Comparison of ENCODE assay signal across 8 cellular contexts in the genomic region with DNA sequence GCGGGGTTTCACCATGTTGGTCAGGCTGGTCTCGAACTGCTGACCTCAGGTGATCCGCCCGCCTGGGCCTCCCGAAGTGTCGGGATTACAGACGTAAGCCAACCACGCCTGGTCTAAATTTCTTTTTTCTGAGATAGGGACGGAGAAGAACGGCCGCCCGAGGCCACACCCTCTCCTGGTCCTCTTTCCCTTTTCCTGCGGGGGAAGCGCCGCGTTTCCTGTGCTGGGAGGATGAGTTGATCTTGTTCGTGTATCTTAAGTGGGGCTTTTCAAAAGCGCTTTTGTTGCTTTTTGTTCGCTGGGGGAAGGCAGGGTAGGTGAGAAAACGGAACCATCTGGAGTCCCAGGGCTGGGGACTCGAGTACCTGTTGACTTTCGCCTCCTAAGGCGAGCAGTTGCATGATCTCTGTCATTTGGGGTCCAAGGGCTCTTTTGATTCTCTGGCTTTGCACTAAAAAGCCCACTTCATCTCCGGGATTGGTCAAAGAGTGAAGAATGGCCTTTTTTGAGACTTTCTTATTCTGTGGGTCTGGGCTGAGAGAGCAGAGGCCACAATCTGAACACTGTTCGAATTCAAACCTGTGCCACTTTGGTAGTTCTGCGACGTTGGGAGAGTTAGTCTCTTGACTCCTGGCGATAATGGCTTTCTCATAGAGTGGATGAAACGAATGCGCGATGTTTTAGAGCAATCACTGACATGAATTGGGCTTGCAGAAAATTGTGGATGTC. TPM values are rescaled to one million over a fixed set of nuclear protein-coding genes. Genes with fewer than 3 reads are reported as not detected.
DNase-seq lines count a peak whose midpoint lies in the region; ATAC-seq and TF ChIP-seq lines count a peak whose summit lies in the region.

No MANE protein-coding gene starts in this region.

- H3K9me2 ChIP-seq in GM23248 (ENCODE audit: insufficient read depth) = no peaks in the 10 kb centered on the region

- in situ Hi-C loops in GM23248 (cut with MboI) = no loop called here

- POLR2A ChIA-PET in MCF 10A (lab: Yijun Ruan, JAX) = interaction anchor here (0.6 to 2.8 kb wide), 33 partner anchors 9 to 696 kb away, joined by 3 to 53 read pairs (median 6); a partner anchor contains a TSS

- ATAC-seq in left lobe of liver = no peak
- ATAC-seq in GM21423 (IDR thresholded peaks at IDR 0.05; ENCODE audit: unreplicated experiment) = no peak
- ATAC-seq in GM18861 (IDR thresholded peaks at IDR 0.05; ENCODE audit: unreplicated experiment) = no peak

- intact Hi-C loops in MCF 10A (cut with micrococcal nuclease) = loop anchor here (2.0 to 10.0 kb wide), 4 partner anchors 64 to 514 kb away; a partner anchor contains a TSS

- H3K9ac ChIP-seq in GM23248 = peak overlapping the region; percentile 99

- H3K27ac Mint-ChIP-seq in MCF 10A (ENCODE audit: low read depth, unreplicated experiment) = peak overlapping the region; percentile 99
- H3K27ac Mint-ChIP-seq in stimulated activated naive CD8-positive, alpha-beta T cell treated with anti-CD3 and anti-CD28 coated beads, Interleukin-15, Interleukin-2, amounts not matched to agents 100 ng/mL and 50 ng/mL, for 24 hours = peak overlapping the region; percentile 99

- peak overlapping the region; percentile 95 for H3K4me3 Mint-ChIP-seq in MCF 10A (ENCODE audit: unreplicated experiment)
- H3K4me3 Mint-ChIP-seq in stimulated activated naive CD8-positive, alpha-beta T cell treated with anti-CD3 and anti-CD28 coated beads, Interleukin-15, Interleukin-2, amounts not matched to agents 100 ng/mL and 50 ng/mL, for 24 hours = peak overlapping the region; percentile 91

- no peaks in the 10 kb centered on the region for H3K9me3 Mint-ChIP-seq in MCF 10A (ENCODE audit: unreplicated experiment)
- no peaks in the 10 kb centered on the region for H3K9me3 Mint-ChIP-seq in stimulated activated naive CD8-positive, alpha-beta T cell treated with anti-CD3 and anti-CD28 coated beads, Interleukin-15, Interleukin-2, amounts not matched to agents 100 ng/mL and 50 ng/mL, for 24 hours

- no peak for TF ChIP-seq POLR2A in Peyer's patch (IDR thresholded peaks at IDR 0.05)

- no peak overlapping the region for H2AFZ ChIP-seq in GM23248

- H3K4me1 ChIP-seq in GM23248 (ENCODE audit: insufficient read depth) (peaks cover 24% of the 10 kb centered on the region), Peyer's patch (peaks cover 0 to 39% (median 16%) of the 10 kb centered on the region in 4 donors)

- WGBS in GM23248 (ENCODE audit: low coverage in 1 of 2, low lambda C conversion rate in 2 of 2, missing lambda C conversion rate in 2 of 2), 2 experiments = 2 to 4% methylated on average over 31 of the region's 31 CpGs

- BruUV-seq in MCF 10A (replicated peaks; lab: Mats Ljungman, UMichigan) = no TSS peak

- H3K4me3 ChIP-seq in GM23248 (peak overlapping the region; percentile 89), Peyer's patch (peak overlapping the region; percentile 56 to 92 (median 74))

- no peaks in the 10 kb centered on the region for H3K9me3 ChIP-seq in GM23248 (ENCODE audit: low read depth)
- no peaks in the 10 kb centered on the region for H3K9me3 ChIP-seq in Peyer's patch

- CTCF ChIA-PET in MCF 10A (lab: Yijun Ruan, JAX) = interaction anchor here (1.0 kb wide), 1 partner anchor 13 kb away, joined by 6 read pairs; no protein-coding TSS in a partner anchor

- peaks cover 73% of the 10 kb centered on the region for H3K79me2 ChIP-seq in GM23248 (ENCODE audit: insufficient read depth)

- no peaks in the 10 kb centered on the region for H3K27me3 Mint-ChIP-seq in MCF 10A (ENCODE audit: insufficient read depth, unreplicated experiment)
- H3K27me3 Mint-ChIP-seq in stimulated activated naive CD8-positive, alpha-beta T cell treated with anti-CD3 and anti-CD28 coated beads, Interleukin-15, Interleukin-2, amounts not matched to agents 100 ng/mL and 50 ng/mL, for 24 hours = no peaks in the 10 kb centered on the region

- peaks cover 63% of the 10 kb centered on the region for H3K36me3 Mint-ChIP-seq in MCF 10A (ENCODE audit: insufficient read depth, unreplicated experiment)
- H3K36me3 Mint-ChIP-seq in stimulated activated naive CD8-positive, alpha-beta T cell treated with anti-CD3 and anti-CD28 coated beads, Interleukin-15, Interleukin-2, amounts not matched to agents 100 ng/mL and 50 ng/mL, for 24 hours (ENCODE audit: low read depth) = peaks cover 62% of the 10 kb centered on the region

- peak; percentile 78 for DNase-seq in GM23248
- peak; percentile 31 to 61 (median 57) for DNase-seq in Peyer's patch
- DNase-seq in MCF 10A (ENCODE audit: unreplicated experiment) = peak; percentile 51
- DNase-seq in left lobe of liver (ENCODE audit: low spot score) = peak; percentile 55
- no peak for DNase-seq in NK-92 treated with Interleukin-12 subunit alpha and Interleukin-12 subunit beta, amount 100 ng/mL, for 24 hours (lab: John Stamatoyannopoulos, UW)

- TF ChIP-seq CTCF in Peyer's patch (IDR thresholded peaks at IDR 0.05) = no peak
- no peak for TF ChIP-seq CTCF in MCF 10A (IDR thresholded peaks at IDR 0.05; ENCODE audit: unreplicated experiment)

- H3K27ac ChIP-seq in GM23248 = peak overlapping the region; percentile 93
- peak overlapping the region; percentile 87 to 99 (median 92) for H3K27ac ChIP-seq in Peyer's patch

- H3K36me3 ChIP-seq in GM23248 (ENCODE audit: low read depth) (peaks cover 40% of the 10 kb centered on the region), Peyer's patch (peaks cover 0 to 37% (median 0%) of the 10 kb centered on the region in 3 donors)

- H3K27me3 ChIP-seq in GM23248 (replicated peaks; ENCODE audit: insufficient read depth) (no peaks in the 10 kb centered on the region), Peyer's patch (no peaks in the 10 kb centered on the region)

- peaks cover 34% of the 10 kb centered on the region for H3K4me1 Mint-ChIP-seq in MCF 10A (ENCODE audit: insufficient read depth, unreplicated experiment)
- H3K4me1 Mint-ChIP-seq in stimulated activated naive CD8-positive, alpha-beta T cell treated with anti-CD3 and anti-CD28 coated beads, Interleukin-15, Interleukin-2, amounts not matched to agents 100 ng/mL and 50 ng/mL, for 24 hours (ENCODE audit: low read depth) = peaks cover 83% of the 10 kb centered on the region

- peaks cover 35% of the 10 kb centered on the region for H3F3A ChIP-seq in GM23248 (ENCODE audit: insufficient read depth)

- peak overlapping the region; percentile 89 for H3K4me2 ChIP-seq in GM23248 (ENCODE audit: unreplicated experiment)

- peaks cover 35% of the 10 kb centered on the region for H4K20me1 ChIP-seq in GM23248 (ENCODE audit: insufficient read depth)

RNA-seq across cellular contexts. Expression of a gene that starts 1.3 kb away (rescaled TPM):
- 22.5 and 28.3 TPM in 2 replicates for total RNA-seq in GM23248 (2014; rRNA removed; shearing (Covaris generic))
- polyA plus RNA-seq in GM23248 (2016; fragmentation: Nextera tagmentation; extraction: Ambion mirVana) = 154 and 166 TPM in 2 replicates
- total RNA-seq in Peyer's patch = 100 to 1,000 TPM in 2 of 4 donors, 10 to 100 TPM in 2; 69.7 to 173 (median 121) TPM
- total RNA-seq in MCF 10A (2022) = 451 and 481 TPM in 2 replicates
- total RNA-seq in left lobe of liver = 43.5 TPM

RNA-seq across cellular contexts. Expression of a gene that starts 21.3 kb away (rescaled TPM):
- 20.1 and 28.1 TPM in 2 replicates for total RNA-seq in GM23248 (2014; rRNA removed; shearing (Covaris generic))
- 23.1 and 24.3 TPM in 2 replicates for polyA plus RNA-seq in GM23248 (2016; fragmentation: Nextera tagmentation; extraction: Ambion mirVana)
- 100 to 1,000 TPM in 2 of 4 donors, 10 to 100 TPM in 2; 91.1 to 201 (median 125) TPM for total RNA-seq in Peyer's patch
- 0.47 and 0.76 TPM in 2 replicates for total RNA-seq in MCF 10A (2022)
- total RNA-seq in left lobe of liver = 5.9 TPM

RNA-seq across cellular contexts. Expression of a gene that starts 31.4 kb away (rescaled TPM):
- total RNA-seq in GM23248 (2014; rRNA removed; shearing (Covaris generic)) = 0.13 TPM in 1 of 2 replicates, not detected in the other
- polyA plus RNA-seq in GM23248 (2016; fragmentation: Nextera tagmentation; extraction: Ambion mirVana) = 0.19 and 2.2 TPM in 2 replicates
- total RNA-seq in Peyer's patch = 10 to 100 TPM in 3 of 4 donors, not detected in 1; 26.1 to 31.3 (median 28.2) TPM
- total RNA-seq in MCF 10A (2022) = 0.49 and 1.0 TPM in 2 replicates
- 1.5 TPM for total RNA-seq in left lobe of liver

RNA-seq across cellular contexts. Expression of a gene that starts 32.7 kb away (rescaled TPM):
- total RNA-seq in GM23248 (2014; rRNA removed; shearing (Covaris generic)) = not detected in 2 replicates
- not detected in 2 replicates for polyA plus RNA-seq in GM23248 (2016; fragmentation: Nextera tagmentation; extraction: Ambion mirVana)
- total RNA-seq in Peyer's patch (not detected), MCF 10A (2022) (not detected in 2 replicates), left lobe of liver (not detected)

RNA-seq across cellular contexts. Expression of a gene that starts 35.7 kb away (rescaled TPM):
- not detected in 2 replicates for total RNA-seq in GM23248 (2014; rRNA removed; shearing (Covaris generic))
- polyA plus RNA-seq in GM23248 (2016; fragmentation: Nextera tagmentation; extraction: Ambion mirVana) = not detected in 2 replicates
- total RNA-seq in Peyer's patch = not detected
- not detected in 2 replicates for total RNA-seq in MCF 10A (2022)
- total RNA-seq in left lobe of liver = not detected
